Comparison of ENCODE assay signal across 7 cellular contexts in the genomic region with DNA sequence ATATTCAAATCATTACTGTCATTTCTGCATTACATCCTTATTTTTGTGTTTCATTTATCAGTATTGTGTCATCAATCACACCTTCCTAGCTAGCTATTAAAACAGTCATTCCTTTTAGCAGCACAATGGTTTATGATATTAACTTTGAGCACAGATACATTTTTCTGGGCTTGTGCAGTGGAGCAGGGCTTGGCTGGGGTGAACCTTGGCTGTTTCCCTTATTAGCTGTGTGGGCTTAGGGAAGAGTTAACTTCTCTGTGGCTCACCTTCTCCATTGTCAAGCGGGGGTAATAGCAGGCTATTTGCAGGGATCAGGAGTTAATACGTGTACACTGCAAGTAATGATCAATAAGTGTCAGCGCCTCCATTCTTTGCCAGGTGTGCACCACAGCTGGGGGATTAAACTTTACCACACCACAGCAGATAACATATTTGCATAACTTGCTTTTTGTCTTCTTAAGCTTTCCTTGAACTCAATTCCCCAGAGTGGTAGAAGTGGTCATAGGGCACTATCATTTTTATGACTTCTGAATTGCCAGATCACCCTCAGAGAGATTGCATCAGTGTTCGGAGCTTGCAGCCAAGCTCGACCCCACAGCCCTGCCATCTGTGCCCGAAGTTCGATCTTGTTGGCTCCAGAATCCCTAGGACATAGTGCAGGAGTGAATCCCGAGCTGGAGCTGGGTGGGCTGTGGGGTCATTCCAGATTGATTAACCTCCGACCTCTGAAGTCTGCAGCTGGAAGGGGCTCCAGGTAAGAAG. TPM values are rescaled to one million over a fixed set of nuclear protein-coding genes. Genes with fewer than 3 reads are reported as not detected.
A peak's percentile ranks its signal among the peaks of the same experiment; 100 is the strongest.
DNase-seq lines count a peak whose midpoint lies in the region; ATAC-seq, FAIRE-seq and TF ChIP-seq lines count a peak whose summit lies in the region.

No MANE protein-coding gene starts in this region.

- H3K27me3 ChIP-seq in GM12878 (replicated peaks in 1 of 2; ENCODE audit: control insufficient read depth in 2 of 2, insufficient read depth in 2 of 2, low read length in 1 of 2) (no peaks in the 10 kb centered on the region), neural progenitor cell (peaks cover 20% of the 10 kb centered on the region)

- peaks cover 2% of the 10 kb centered on the region for H3K36me3 Mint-ChIP-seq in neural progenitor cell

- H3K4me3 ChIP-seq in GM12878 = no peak overlapping the region
- H3K4me3 ChIP-seq in neural progenitor cell = peak overlapping the region; percentile 70

- peaks cover 20% of the 10 kb centered on the region for H3K27me3 Mint-ChIP-seq in neural progenitor cell (ENCODE audit: insufficient read depth, low read depth)

- TF ChIP-seq CTCF in GM12878 (IDR thresholded peaks at IDR 0.05 in 2 of 3, conservative IDR thresholded peaks at IDR 0.05 in 1 of 3; ENCODE audit: control insufficient read depth in 2 of 3, extremely low read depth in 1 of 3, insufficient read depth in 1 of 3, low read depth in 3 of 3, low read length in 3 of 3) (no peak), neural progenitor cell (IDR thresholded peaks at IDR 0.05) (no peak)

- H3K9me3 ChIP-seq in GM12878 (replicated peaks; ENCODE audit: control insufficient read depth, insufficient read depth, low read length) (no peaks in the 10 kb centered on the region), neural progenitor cell (ENCODE audit: low read depth) (no peaks in the 10 kb centered on the region)

- no peak for TF ChIP-seq EP300 in GM12878 (IDR thresholded peaks at IDR 0.05; ENCODE audit: borderline replicate concordance in 1 of 2, control insufficient read depth in 1 of 2, low read depth in 2 of 2, low read length in 2 of 2)

- ATAC-seq in GM18909 (IDR thresholded peaks at IDR 0.05; ENCODE audit: poor library complexity, unreplicated experiment) = peak; percentile 48
- peak; percentile 31 for ATAC-seq in HG03460 (IDR thresholded peaks at IDR 0.05; ENCODE audit: unreplicated experiment)
- no peak for ATAC-seq in GM12878

- H3K9me3 Mint-ChIP-seq in neural progenitor cell = peaks cover 2% of the 10 kb centered on the region

- 10% methylated on average over 9 of the region's 9 CpGs for WGBS in GM12878 (ENCODE audit: insufficient coverage, insufficient replicate concordance, low lambda C conversion rate, missing lambda C conversion rate)

- H3K79me2 ChIP-seq in GM12878 (ENCODE audit: control insufficient read depth, insufficient read depth, low read length) (peaks cover 24% of the 10 kb centered on the region), neural progenitor cell (ENCODE audit: low read depth) (peaks cover 29% of the 10 kb centered on the region)

- intact Hi-C loops in GM12878 (cut with micrococcal nuclease; ENCODE audit: unreplicated experiment) = loop anchor here (5.0 to 10.0 kb wide), 2 partner anchors 52 to 151 kb away; a partner anchor contains a TSS

- DNase-seq in GM12878 (ENCODE audit: low read depth, low spot score) = no peak
- DNase-seq in neural progenitor cell (ENCODE audit: low spot score) = no peak
- no peak for DNase-seq in activated CD4-positive, CD25-positive, alpha-beta regulatory T cell treated with anti-CD3 and anti-CD28 coated beads, Interleukin-2, amount 50 U/mL, for 72 hours
- DNase-seq in occipital lobe (lab: John Stamatoyannopoulos, UW) = no peak
- DNase-seq in stimulated activated CD4-positive, alpha-beta T cell treated with anti-CD3 and anti-CD28 coated beads, Interleukin-15, amount 100 ng/mL, for 24 hours = no peak

- RAD21 ChIA-PET in GM12878 (lab: Charles Lee; ENCODE audit: unreplicated experiment) = interaction anchor here (0.7 to 1.7 kb wide), 4 partner anchors 42 to 253 kb away, joined by 3 to 4 read pairs (median 3); a partner anchor contains a TSS

- H3K27ac Mint-ChIP-seq in neural progenitor cell = no peak overlapping the region

- SMC1A ChIA-PET in GM12878 (lab: Charles Lee; ENCODE audit: uncharacterized antibody, unreplicated experiment) = interaction anchor here (1.2 to 3.1 kb wide), 5 partner anchors 42 to 191 kb away, joined by 3 to 11 read pairs (median 4); a partner anchor contains a TSS

- H4K20me1 ChIP-seq in GM12878 (ENCODE audit: control insufficient read depth, insufficient read depth) = 0 out of 2 replicates have a peak, but pooled peaks cover 1% of the 10 kb centered on the region
- H4K20me1 ChIP-seq in neural progenitor cell (ENCODE audit: low read depth) = peaks cover 14% of the 10 kb centered on the region

- peaks cover 51% of the 10 kb centered on the region for H3K4me1 Mint-ChIP-seq in neural progenitor cell

- H3K36me3 ChIP-seq in GM12878 (ENCODE audit: control insufficient read depth in 2 of 2, insufficient read depth in 2 of 2, low read length in 1 of 2) (no peaks in the 10 kb centered on the region), neural progenitor cell (no peaks in the 10 kb centered on the region)

- no peak for TF ChIP-seq RAD21 in GM12878 (IDR thresholded peaks at IDR 0.05; ENCODE audit: insufficient read depth, low read depth, low read length)

- H3K4me2 ChIP-seq in GM12878 (ENCODE audit: control insufficient read depth, insufficient read depth) (peak overlapping the region; percentile 98), neural progenitor cell (peak overlapping the region; percentile 93)

- BruUV-seq in GM12878 (replicated peaks; lab: Mats Ljungman, UMichigan) = no TSS peak

- H3K4me3 Mint-ChIP-seq in neural progenitor cell = peak overlapping the region; percentile 88

- H2AFZ ChIP-seq in GM12878 (ENCODE audit: control insufficient read depth, low read depth, low read length) (no peak overlapping the region), neural progenitor cell (replicated peaks) (no peak overlapping the region)

- in situ Hi-C loops in GM12878 (cut with MboI) = no loop called here

- POLR2A ChIA-PET in GM12878 (lab: Charles Lee) = interaction anchor here (1.3 to 2.1 kb wide), 2 partner anchors 41 to 43 kb away, joined by 4 to 5 read pairs; no protein-coding TSS in a partner anchor

- peaks cover 44% of the 10 kb centered on the region for H3F3A ChIP-seq in neural progenitor cell (ENCODE audit: low read depth)

- H3K9ac ChIP-seq in GM12878 (ENCODE audit: control insufficient read depth, insufficient read depth, low read length) (no peak overlapping the region), neural progenitor cell (no peak overlapping the region)

- CTCF ChIA-PET in GM12878 (lab: Yijun Ruan, JAX) = interaction anchor here (0.9 to 1.5 kb wide), 6 partner anchors 16 to 251 kb away, joined by 3 to 6 read pairs (median 4); no protein-coding TSS in a partner anchor

- TF ChIP-seq POLR2A in GM12878 (IDR thresholded peaks at IDR 0.05; ENCODE audit: low read depth, low read length) = no peak

- H3K27ac ChIP-seq in GM12878 (ENCODE audit: control insufficient read depth, insufficient read depth) = no peak overlapping the region
- H3K27ac ChIP-seq in neural progenitor cell = no peak overlapping the region

- H3K4me1 ChIP-seq in GM12878 (ENCODE audit: control insufficient read depth, insufficient read depth, low read length) (peaks cover 17% of the 10 kb centered on the region), neural progenitor cell (peaks cover 53% of the 10 kb centered on the region)

- peak; percentile 61 for FAIRE-seq in GM12878 (lab: Jason Lieb, UNC)

TF ChIP-seq in GM12878, 131 proteins besides CTCF, POLR2A, EP300 and RAD21 (continues in another document):
- 0 out of 2 replicates have a peak, but pooled peaks have one; percentile 36 for TF ChIP-seq TCF12 (IDR thresholded peaks at IDR 0.05; ENCODE audit: low read depth, low read length)
- TF ChIP-seq POU2F2 (IDR thresholded peaks at IDR 0.05; ENCODE audit: borderline replicate concordance, low read depth, low read length) = 0 out of 3 replicates have a peak, but pooled peaks have one; percentile 32
- TF ChIP-seq RUNX3 (IDR thresholded peaks at IDR 0.05; ENCODE audit: low read length) = 0 out of 2 replicates have a peak, but pooled peaks have one; percentile 9

RNA-seq across cellular contexts. Expression of a gene that starts 1.5 kb away (rescaled TPM):
- total RNA-seq in GM12878 (2013; cell fraction: nucleolus; rRNA removed) = 20.7 and 24.5 TPM in 2 replicates
- total RNA-seq in GM12878 (2014; rRNA removed) (24.6 and 27.4 TPM in 2 replicates), GM12878 (2014; rRNA removed; fragmentation: Illumina TruSeq; extraction: Trizol) (14.2 and 16.1 TPM in 2 replicates), GM12878 (2021) (31.0 and 33.5 TPM in 2 replicates), neural progenitor cell (ENCODE audit: low replicate concordance) (40.9 and 76.7 TPM in 2 replicates), occipital lobe (72.1 TPM)
- 7.2 TPM for polyA plus RNA-seq in GM12878 (2011; ENCODE audit: low read depth)
- polyA plus RNA-seq in GM12878 (2011; rRNA removed) (6.1 and 11.9 TPM in 2 replicates), GM12878 (2014; fragmentation: Illumina TruSeq; extraction: Trizol) (8.0 and 17.4 TPM in 2 replicates), GM12878 (2014; fragmentation: Nextera tagmentation; extraction: Ambion mirVana) (1 to 10 TPM in 1 of 2 experiments, under 1 TPM in 1; 0.34 to 1.3 TPM), GM12878 (2014; rRNA removed) (26.2 and 31.8 TPM in 2 replicates), GM12878 (2016; fragmentation: Nextera tagmentation; extraction: Ambion mirVana) (10 to 100 TPM; 26.2 to 27.6 TPM)
- polyA plus RNA-seq in GM12878 (2011; cell fraction: cytosol; rRNA removed) = 13.5 and 17.8 TPM in 2 replicates
- 43.6 and 56.0 TPM in 2 replicates for polyA plus RNA-seq in GM12878 (2011; cell fraction: nucleus; rRNA removed)
- polyA plus RNA-seq in GM12878 (2012) = 16.2 and 16.9 TPM in 2 replicates
- polyA minus RNA-seq in GM12878 (2011; rRNA and poly(A)+ RNA removed) = 12.4 and 20.2 TPM in 2 replicates
- polyA minus RNA-seq in GM12878 (2011; cell fraction: cytosol; rRNA and poly(A)+ RNA removed) = 8.2 and 9.7 TPM in 2 replicates
- polyA minus RNA-seq in GM12878 (2011; cell fraction: nucleus; rRNA and poly(A)+ RNA removed) = 9.7 and 15.8 TPM in 2 replicates

RNA-seq across cellular contexts. Expression of a gene that starts 50.9 kb away (rescaled TPM):
- 54.2 and 56.0 TPM in 2 replicates for total RNA-seq in GM12878 (2013; cell fraction: nucleolus; rRNA removed)
- 36.8 and 38.0 TPM in 2 replicates for total RNA-seq in GM12878 (2014; rRNA removed)
- 20.9 and 22.9 TPM in 2 replicates for total RNA-seq in GM12878 (2014; rRNA removed; fragmentation: Illumina TruSeq; extraction: Trizol)
- 40.1 and 45.4 TPM in 2 replicates for total RNA-seq in GM12878 (2021)
- 19.3 TPM for polyA plus RNA-seq in GM12878 (2011; ENCODE audit: low read depth)
- polyA plus RNA-seq in GM12878 (2011; rRNA removed) = 24.7 and 35.3 TPM in 2 replicates
- polyA plus RNA-seq in GM12878 (2011; cell fraction: cytosol; rRNA removed) = 43.7 and 53.1 TPM in 2 replicates
- 205 and 210 TPM in 2 replicates for polyA plus RNA-seq in GM12878 (2011; cell fraction: nucleus; rRNA removed)
- 33.6 and 34.7 TPM in 2 replicates for polyA plus RNA-seq in GM12878 (2012)
- 11.7 and 19.2 TPM in 2 replicates for polyA plus RNA-seq in GM12878 (2014; fragmentation: Illumina TruSeq; extraction: Trizol)
- 1 to 10 TPM in 1 of 2 experiments, under 1 TPM in 1; 0.53 to 2.5 TPM for polyA plus RNA-seq in GM12878 (2014; fragmentation: Nextera tagmentation; extraction: Ambion mirVana)
- polyA plus RNA-seq in GM12878 (2014; rRNA removed) = 36.8 and 42.1 TPM in 2 replicates
- 10 to 100 TPM; 29.6 to 32.7 TPM for polyA plus RNA-seq in GM12878 (2016; fragmentation: Nextera tagmentation; extraction: Ambion mirVana)
- 27.4 and 36.6 TPM in 2 replicates for polyA minus RNA-seq in GM12878 (2011; rRNA and poly(A)+ RNA removed)
- 11.8 and 14.1 TPM in 2 replicates for polyA minus RNA-seq in GM12878 (2011; cell fraction: cytosol; rRNA and poly(A)+ RNA removed)
- 22.6 and 34.5 TPM in 2 replicates for polyA minus RNA-seq in GM12878 (2011; cell fraction: nucleus; rRNA and poly(A)+ RNA removed)
- total RNA-seq in neural progenitor cell (ENCODE audit: low replicate concordance) = 32.3 and 60.1 TPM in 2 replicates
- total RNA-seq in occipital lobe = 43.7 TPM
